In the genomic region with DNA sequence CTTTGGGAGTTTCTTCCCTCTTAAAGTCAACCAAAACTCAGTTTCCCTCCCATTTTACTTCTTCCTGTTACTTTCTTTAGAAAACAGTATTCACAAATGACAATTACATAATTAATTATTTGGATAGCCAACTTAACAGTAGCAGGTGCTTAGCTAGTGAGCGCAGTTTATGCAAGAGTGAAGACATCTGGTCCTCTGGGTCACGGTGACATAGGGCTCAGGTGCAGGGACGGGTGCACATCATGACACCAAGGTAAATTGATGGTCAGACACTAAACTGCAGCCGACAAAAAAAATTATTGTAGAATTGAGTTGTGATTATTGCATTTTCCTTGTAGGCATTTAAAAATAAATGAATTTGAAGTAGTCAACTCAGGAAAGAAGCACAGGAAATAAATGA, we compare ENCODE assay signal across 19 cellular contexts.
A peak's percentile ranks its signal among the peaks of the same experiment; 100 is the strongest.
DNase-seq lines count a peak whose midpoint lies in the region; ATAC-seq and TF ChIP-seq lines count a peak whose summit lies in the region.
"Had no signal": no experiment of that assay in that cellular context is flagged by ENCODE, and none has a peak within 500 bp of the region (broad histone marks: within the 10 kb centered on the region; RNA-seq: fewer than 3 reads in every experiment).

No MANE protein-coding gene starts in this region.

- no peaks in the 10 kb centered on the region for H4K20me1 ChIP-seq in GM23338 (replicated peaks; ENCODE audit: insufficient read depth)
- H4K20me1 ChIP-seq: BLaER1 had no signal

- H3F3A ChIP-seq in GM23338 (replicated peaks; ENCODE audit: low read depth): no peaks in the 10 kb centered on the region

- H3K36me3 ChIP-seq in GM23338 (ENCODE audit: insufficient read depth): no peaks in the 10 kb centered on the region
- H3K36me3 ChIP-seq: BE2C, BLaER1 had no signal

- H3K4me1 Mint-ChIP-seq in GM23338: no peaks in the 10 kb centered on the region
- H3K4me1 Mint-ChIP-seq: CD14-positive monocyte; CD4-positive, alpha-beta memory T cell; CD4-positive, CD25-positive, alpha-beta regulatory T cell; CD8-positive, alpha-beta memory T cell had no signal

- H3K4me2 ChIP-seq in GM23338: no peak overlapping the region
- H3K4me2 ChIP-seq: BLaER1 had no signal

- peak; percentile 1 for DNase-seq in NK-92 treated with Interleukin-12 subunit alpha and Interleukin-12 subunit beta, amount 100 ng/mL, for 24 hours (lab: John Stamatoyannopoulos, UW)
- DNase-seq in NK-92 (lab: John Stamatoyannopoulos, UW; ENCODE audit: unreplicated experiment) (no peak), GM23338 (ENCODE audit: low spot score) (no peak), NCI-H82 treated with DMSO at 0.1 percent for 48 hours (lab: John Stamatoyannopoulos, UW; ENCODE audit: unreplicated experiment) (peak; percentile 89), T-helper 1 cell (no peak)
- DNase-seq: 8988T; ACHN; BE2C; C1 segment of cervical spinal cord; CD4-positive, alpha-beta memory T cell; CD4-positive, CD25-positive, alpha-beta regulatory T cell; CD8-positive, alpha-beta memory T cell; COR-L47; DMS79 treated with DMSO at 0.1 percent for 48 hours; GF-D8 had no signal

- H2AFZ ChIP-seq in GM23338: peak overlapping the region; percentile 21; the same call in 1 of the 2 replicates

- no peaks in the 10 kb centered on the region; the same call in 1 of the 2 replicates for H3K9me2 ChIP-seq in GM23338 (ENCODE audit: insufficient read depth)

- H3K79me2 ChIP-seq in GM23338 (replicated peaks; ENCODE audit: insufficient read depth): no peaks in the 10 kb centered on the region

- no peak overlapping the region for H3K27ac Mint-ChIP-seq in GM23338
- H3K27ac Mint-ChIP-seq: CD14-positive monocyte; CD4-positive, alpha-beta memory T cell; CD4-positive, CD25-positive, alpha-beta regulatory T cell; CD8-positive, alpha-beta memory T cell had no signal

- peaks cover 2% of the 10 kb centered on the region for H3K27me3 Mint-ChIP-seq in GM23338 (ENCODE audit: insufficient read depth, low read depth, poor library complexity)
- H3K27me3 Mint-ChIP-seq: CD4-positive, alpha-beta memory T cell; CD4-positive, CD25-positive, alpha-beta regulatory T cell; CD8-positive, alpha-beta memory T cell had no signal

- no peak overlapping the region for H3K27ac ChIP-seq in GM23338 (ENCODE audit: low read depth)
- H3K27ac ChIP-seq: BLaER1 had no signal

- H3K4me3 Mint-ChIP-seq in GM23338: no peak overlapping the region
- H3K4me3 Mint-ChIP-seq: CD14-positive monocyte; CD4-positive, alpha-beta memory T cell; CD4-positive, CD25-positive, alpha-beta regulatory T cell; CD8-positive, alpha-beta memory T cell had no signal

- ATAC-seq in GM23338: no peak
- ATAC-seq in SK-N-SH treated with all-trans-retinoic acid at 6 μM for 48 hours: no peak
- ATAC-seq: GM12878 had no signal

- peaks cover 14% of the 10 kb centered on the region; the same call in 2 of the 3 replicates for H3K9me3 Mint-ChIP-seq in GM23338

- no peaks in the 10 kb centered on the region for H3K4me1 ChIP-seq in GM23338 (ENCODE audit: insufficient read depth)
- H3K4me1 ChIP-seq: BLaER1 had no signal

- TF ChIP-seq CTCF in GM23338 (conservative IDR thresholded peaks at IDR 0.05; ENCODE audit: low read depth in 2 of 2): no peak

- H3K4me3 ChIP-seq in GM23338: no peak overlapping the region
- H3K4me3 ChIP-seq: BLaER1, GM12878 had no signal

- no peaks in the 10 kb centered on the region for H3K27me3 ChIP-seq in GM23338 (ENCODE audit: insufficient read depth)
- H3K27me3 ChIP-seq: BE2C, BLaER1 had no signal

- no peaks in the 10 kb centered on the region; the same call in 2 of the 3 replicates for H3K36me3 Mint-ChIP-seq in GM23338 (ENCODE audit: low read depth)
- H3K36me3 Mint-ChIP-seq: CD14-positive monocyte; CD4-positive, alpha-beta memory T cell; CD4-positive, CD25-positive, alpha-beta regulatory T cell; CD8-positive, alpha-beta memory T cell had no signal

TF ChIP-seq in GM23338, 12 proteins besides CTCF, POLR2A, EP300 and RAD21:
- TF ChIP-seq, protein P1, sequence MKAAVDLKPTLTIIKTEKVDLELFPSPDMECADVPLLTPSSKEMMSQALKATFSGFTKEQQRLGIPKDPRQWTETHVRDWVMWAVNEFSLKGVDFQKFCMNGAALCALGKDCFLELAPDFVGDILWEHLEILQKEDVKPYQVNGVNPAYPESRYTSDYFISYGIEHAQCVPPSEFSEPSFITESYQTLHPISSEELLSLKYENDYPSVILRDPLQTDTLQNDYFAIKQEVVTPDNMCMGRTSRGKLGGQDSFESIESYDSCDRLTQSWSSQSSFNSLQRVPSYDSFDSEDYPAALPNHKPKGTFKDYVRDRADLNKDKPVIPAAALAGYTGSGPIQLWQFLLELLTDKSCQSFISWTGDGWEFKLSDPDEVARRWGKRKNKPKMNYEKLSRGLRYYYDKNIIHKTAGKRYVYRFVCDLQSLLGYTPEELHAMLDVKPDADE (IDR thresholded peaks at IDR 0.05): no peak
- TF ChIP-seq, protein P2, sequence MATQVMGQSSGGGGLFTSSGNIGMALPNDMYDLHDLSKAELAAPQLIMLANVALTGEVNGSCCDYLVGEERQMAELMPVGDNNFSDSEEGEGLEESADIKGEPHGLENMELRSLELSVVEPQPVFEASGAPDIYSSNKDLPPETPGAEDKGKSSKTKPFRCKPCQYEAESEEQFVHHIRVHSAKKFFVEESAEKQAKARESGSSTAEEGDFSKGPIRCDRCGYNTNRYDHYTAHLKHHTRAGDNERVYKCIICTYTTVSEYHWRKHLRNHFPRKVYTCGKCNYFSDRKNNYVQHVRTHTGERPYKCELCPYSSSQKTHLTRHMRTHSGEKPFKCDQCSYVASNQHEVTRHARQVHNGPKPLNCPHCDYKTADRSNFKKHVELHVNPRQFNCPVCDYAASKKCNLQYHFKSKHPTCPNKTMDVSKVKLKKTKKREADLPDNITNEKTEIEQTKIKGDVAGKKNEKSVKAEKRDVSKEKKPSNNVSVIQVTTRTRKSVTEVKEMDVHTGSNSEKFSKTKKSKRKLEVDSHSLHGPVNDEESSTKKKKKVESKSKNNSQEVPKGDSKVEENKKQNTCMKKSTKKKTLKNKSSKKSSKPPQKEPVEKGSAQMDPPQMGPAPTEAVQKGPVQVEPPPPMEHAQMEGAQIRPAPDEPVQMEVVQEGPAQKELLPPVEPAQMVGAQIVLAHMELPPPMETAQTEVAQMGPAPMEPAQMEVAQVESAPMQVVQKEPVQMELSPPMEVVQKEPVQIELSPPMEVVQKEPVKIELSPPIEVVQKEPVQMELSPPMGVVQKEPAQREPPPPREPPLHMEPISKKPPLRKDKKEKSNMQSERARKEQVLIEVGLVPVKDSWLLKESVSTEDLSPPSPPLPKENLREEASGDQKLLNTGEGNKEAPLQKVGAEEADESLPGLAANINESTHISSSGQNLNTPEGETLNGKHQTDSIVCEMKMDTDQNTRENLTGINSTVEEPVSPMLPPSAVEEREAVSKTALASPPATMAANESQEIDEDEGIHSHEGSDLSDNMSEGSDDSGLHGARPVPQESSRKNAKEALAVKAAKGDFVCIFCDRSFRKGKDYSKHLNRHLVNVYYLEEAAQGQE (IDR thresholded peaks at IDR 0.05; ENCODE audit: unreplicated experiment): no peak
- TF ChIP-seq JUNB (IDR thresholded peaks at IDR 0.05; ENCODE audit: unreplicated experiment) (no peak), STAT1 (IDR thresholded peaks at IDR 0.05; ENCODE audit: unreplicated experiment) (no peak)

TF ChIP-seq in SK-N-SH treated with all-trans-retinoic acid at 6 μM for 48 hours, 23 proteins besides CTCF, POLR2A, EP300 and RAD21:
- TF ChIP-seq, protein P3, sequence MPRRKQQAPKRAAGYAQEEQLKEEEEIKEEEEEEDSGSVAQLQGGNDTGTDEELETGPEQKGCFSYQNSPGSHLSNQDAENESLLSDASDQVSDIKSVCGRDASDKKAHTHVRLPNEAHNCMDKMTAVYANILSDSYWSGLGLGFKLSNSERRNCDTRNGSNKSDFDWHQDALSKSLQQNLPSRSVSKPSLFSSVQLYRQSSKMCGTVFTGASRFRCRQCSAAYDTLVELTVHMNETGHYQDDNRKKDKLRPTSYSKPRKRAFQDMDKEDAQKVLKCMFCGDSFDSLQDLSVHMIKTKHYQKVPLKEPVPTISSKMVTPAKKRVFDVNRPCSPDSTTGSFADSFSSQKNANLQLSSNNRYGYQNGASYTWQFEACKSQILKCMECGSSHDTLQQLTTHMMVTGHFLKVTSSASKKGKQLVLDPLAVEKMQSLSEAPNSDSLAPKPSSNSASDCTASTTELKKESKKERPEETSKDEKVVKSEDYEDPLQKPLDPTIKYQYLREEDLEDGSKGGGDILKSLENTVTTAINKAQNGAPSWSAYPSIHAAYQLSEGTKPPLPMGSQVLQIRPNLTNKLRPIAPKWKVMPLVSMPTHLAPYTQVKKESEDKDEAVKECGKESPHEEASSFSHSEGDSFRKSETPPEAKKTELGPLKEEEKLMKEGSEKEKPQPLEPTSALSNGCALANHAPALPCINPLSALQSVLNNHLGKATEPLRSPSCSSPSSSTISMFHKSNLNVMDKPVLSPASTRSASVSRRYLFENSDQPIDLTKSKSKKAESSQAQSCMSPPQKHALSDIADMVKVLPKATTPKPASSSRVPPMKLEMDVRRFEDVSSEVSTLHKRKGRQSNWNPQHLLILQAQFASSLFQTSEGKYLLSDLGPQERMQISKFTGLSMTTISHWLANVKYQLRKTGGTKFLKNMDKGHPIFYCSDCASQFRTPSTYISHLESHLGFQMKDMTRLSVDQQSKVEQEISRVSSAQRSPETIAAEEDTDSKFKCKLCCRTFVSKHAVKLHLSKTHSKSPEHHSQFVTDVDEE (CRISPR knock-in tag; IDR thresholded peaks at IDR 0.05): no peak
- TF ChIP-seq, protein P4, sequence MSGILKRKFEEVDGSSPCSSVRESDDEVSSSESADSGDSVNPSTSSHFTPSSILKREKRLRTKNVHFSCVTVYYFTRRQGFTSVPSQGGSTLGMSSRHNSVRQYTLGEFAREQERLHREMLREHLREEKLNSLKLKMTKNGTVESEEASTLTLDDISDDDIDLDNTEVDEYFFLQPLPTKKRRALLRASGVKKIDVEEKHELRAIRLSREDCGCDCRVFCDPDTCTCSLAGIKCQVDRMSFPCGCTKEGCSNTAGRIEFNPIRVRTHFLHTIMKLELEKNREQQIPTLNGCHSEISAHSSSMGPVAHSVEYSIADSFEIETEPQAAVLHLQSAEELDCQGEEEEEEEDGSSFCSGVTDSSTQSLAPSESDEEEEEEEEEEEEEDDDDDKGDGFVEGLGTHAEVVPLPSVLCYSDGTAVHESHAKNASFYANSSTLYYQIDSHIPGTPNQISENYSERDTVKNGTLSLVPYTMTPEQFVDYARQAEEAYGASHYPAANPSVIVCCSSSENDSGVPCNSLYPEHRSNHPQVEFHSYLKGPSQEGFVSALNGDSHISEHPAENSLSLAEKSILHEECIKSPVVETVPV (CRISPR knock-in tag; IDR thresholded peaks at IDR 0.05): no peak
- no peak for TF ChIP-seq BACH2 (CRISPR knock-in tag; IDR thresholded peaks at IDR 0.05; ENCODE audit: borderline replicate concordance)
TF ChIP-seq in SK-N-SH treated with all-trans-retinoic acid at 6 μM for 48 hours: peak in this region for 0.

Comparison
In these comparisons a context has a peak if more than half of its experiments do, and no peak if none do; other contexts are left out.
1. DNase-seq: peak in NK-92 treated with Interleukin-12 subunit alpha and Interleukin-12 subunit beta, amount 100 ng/mL, for 24 hours (single experiment) and NCI-H82 treated with DMSO at 0.1 percent for 48 hours (single experiment); none in NK-92 (single experiment), GM23338 (single experiment) and T-helper 1 cell (0 of 5).